Comparison of ENCODE assay signal across 8 cellular contexts in the genomic region with DNA sequence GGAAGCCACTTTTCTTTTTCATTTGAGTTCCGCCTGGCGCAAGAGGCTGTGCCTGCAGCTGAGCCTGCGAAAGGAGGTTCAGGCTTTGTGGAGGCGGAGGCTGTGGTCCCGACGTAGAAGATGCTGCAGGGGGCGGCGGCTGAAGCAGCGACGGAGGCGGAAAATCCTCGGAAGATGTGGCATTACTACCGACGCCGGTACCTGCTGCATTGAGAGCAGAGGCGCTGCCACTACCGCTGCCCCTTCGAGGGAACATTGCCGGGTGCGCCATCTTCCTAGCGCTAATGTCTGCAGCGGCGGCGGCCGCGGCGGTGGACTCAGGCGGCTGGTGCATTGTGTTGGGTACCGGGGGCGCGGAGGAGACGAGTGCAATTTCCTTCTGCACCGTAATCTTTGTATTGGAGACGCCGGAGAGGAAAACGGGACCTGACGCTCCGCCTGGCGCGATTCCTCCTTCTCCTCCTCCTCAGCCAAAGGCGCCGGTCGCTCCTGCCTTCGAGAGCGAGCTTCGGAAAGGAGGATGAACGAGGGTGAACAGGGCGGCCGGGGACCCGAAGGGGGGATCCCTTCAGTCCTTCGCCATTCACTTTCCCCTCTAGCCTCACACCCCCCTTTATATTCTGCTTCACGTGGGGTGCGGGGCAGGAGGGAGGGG. TPM values are rescaled to one million over a fixed set of nuclear protein-coding genes. Genes with fewer than 3 reads are reported as not detected.
DNase-seq lines count a peak whose midpoint lies in the region; ATAC-seq and FAIRE-seq lines count a peak whose summit lies in the region.

A gene (minus strand): TSS at position 590 of the 655 bp plus-strand sequence. CDS start 256 bp downstream, at position 334.

- H3K27ac ChIP-seq in effector memory CD4-positive, alpha-beta T cell (ENCODE audit: insufficient read depth, low read length, poor library complexity, severe bottlenecking): peak within 1 kb of the TSS; percentile 94

- H3K27me3 ChIP-seq in effector memory CD4-positive, alpha-beta T cell (replicated peaks; ENCODE audit: control insufficient read depth, insufficient read depth, low read length, poor library complexity, severe bottlenecking): no peaks in the 10 kb centered on the region

- ATAC-seq in GM19324 (IDR thresholded peaks at IDR 0.05; ENCODE audit: low FRiP score, unreplicated experiment) (no peak), HG03175 (IDR thresholded peaks at IDR 0.05; ENCODE audit: unreplicated experiment) (no peak)

- H3K4me3 ChIP-seq in effector memory CD4-positive, alpha-beta T cell (ENCODE audit: insufficient read depth, low read depth, low read length, poor library complexity, severe bottlenecking): peak within 1 kb of the TSS; percentile 98

- DNase-seq in GM18507 (ENCODE audit: extremely low spot score, insufficient read length, low read depth) (peak; percentile 5), NCI-H2171 (lab: John Stamatoyannopoulos, UW) (peak; percentile 21), lung microvascular endothelial cell (ENCODE audit: low read depth in 2 of 2) (peak; percentile 31 to 62)
- peak in 2 of 3 experiments; percentile 13 to 38 for DNase-seq in activated CD8-positive, alpha-beta memory T cell treated with anti-CD3 and anti-CD28 coated beads for 48 hours (ENCODE audit: low read depth in 2 of 3, low spot score in 2 of 3)
- peak; percentile 49 to 62 (median 53) for DNase-seq in effector memory CD4-positive, alpha-beta T cell
- DNase-seq in stimulated activated CD4-positive, alpha-beta T cell treated with anti-CD3 and anti-CD28 coated beads, Interleukin-4, amount 100 ng/mL, for 48 hours (ENCODE audit: low read depth in 2 of 2): peak; percentile 40 to 50

- H3K36me3 ChIP-seq in effector memory CD4-positive, alpha-beta T cell (ENCODE audit: control insufficient read depth, insufficient read depth, low read length): no peaks in the 10 kb centered on the region

- H3K9me3 ChIP-seq in effector memory CD4-positive, alpha-beta T cell (ENCODE audit: control insufficient read depth, low read length): no peaks in the 10 kb centered on the region

- peaks cover 18% of the 10 kb centered on the region for H3K4me1 ChIP-seq in effector memory CD4-positive, alpha-beta T cell (ENCODE audit: control insufficient read depth, insufficient read depth, low read length, poor library complexity, severe bottlenecking)

- FAIRE-seq in GM18507 (lab: Jason Lieb, UNC): peak; percentile 44

RNA-seq across cellular contexts. Expression of the gene that starts here (rescaled TPM):
- 45.8 and 69.8 TPM in 2 replicates for total RNA-seq in lung microvascular endothelial cell
